Comparison of ENCODE assay signal across 20 cellular contexts in genomic region chr3:13780432-13781173, GRCh38.
DNase-seq lines count a peak whose midpoint lies in the region; ATAC-seq, FAIRE-seq and TF ChIP-seq lines count a peak whose summit lies in the region.
"Had no signal": no experiment of that assay in that cellular context is flagged by ENCODE, and none has a peak within 500 bp of the region (broad histone marks: within the 10 kb centered on the region; RNA-seq: fewer than 3 reads in every experiment).

No MANE protein-coding gene starts in this region.

- TF ChIP-seq RAD21 in K562 (CRISPR knock-in tag; conservative IDR thresholded peaks at IDR 0.05 in 1 of 2, IDR thresholded peaks at IDR 0.05 in 1 of 2), result no peak

- H3K36me3 ChIP-seq in mammary epithelial cell (ENCODE audit: insufficient read depth, low read length) (no peaks in the 10 kb centered on the region), K562 (ENCODE audit: control insufficient read depth, insufficient read depth, low read length) (no peaks in the 10 kb centered on the region), osteoblast (ENCODE audit: insufficient read depth, low read length) (no peaks in the 10 kb centered on the region), OCI-LY7 (ENCODE audit: insufficient read depth, low read length) (no peaks in the 10 kb centered on the region)
- H3K36me3 ChIP-seq: SJSA1 had no signal

- H3K9me1 ChIP-seq in K562 (ENCODE audit: control insufficient read depth, insufficient read depth, low read length), result no peaks in the 10 kb centered on the region

- no peak for TF ChIP-seq EP300 in K562 (IDR thresholded peaks at IDR 0.05; ENCODE audit: low read length)

- 51% methylated on average over 4 of the region's 11 CpGs for WGBS in mammary epithelial cell (ENCODE audit: low coverage, missing lambda C conversion rate)
- 0% methylated on average over 11 of the region's 11 CpGs for WGBS in K562 (ENCODE audit: insufficient coverage, low coverage, missing lambda C conversion rate)

- H3K4me2 ChIP-seq in mammary epithelial cell (ENCODE audit: insufficient read depth, low read depth, low read length) (no peak overlapping the region), K562 (ENCODE audit: insufficient read depth, low read length) (no peak overlapping the region), osteoblast (ENCODE audit: insufficient read depth, low read length) (no peak overlapping the region), OCI-LY7 (ENCODE audit: low read length) (no peak overlapping the region)

- H3K27me3 ChIP-seq in mammary epithelial cell (ENCODE audit: insufficient read depth, low read length) (no peaks in the 10 kb centered on the region), K562 (ENCODE audit: control insufficient read depth in 2 of 2, insufficient read depth in 2 of 2, low read length in 2 of 2) (peaks cover 40 to 60% of the 10 kb centered on the region in 2 experiments; a peak in 4 of 5 replicates), osteoblast (ENCODE audit: insufficient read depth, low read length) (no peaks in the 10 kb centered on the region)

- BruUV-seq in mammary epithelial cell (replicated peaks; lab: Mats Ljungman, UMichigan) (no TSS peak), MCF 10A (replicated peaks; lab: Mats Ljungman, UMichigan) (no TSS peak), K562 (replicated peaks; lab: Mats Ljungman, UMichigan) (no TSS peak), OCI-LY7 (replicated peaks; lab: Mats Ljungman, UMichigan) (no TSS peak)

- H3K27me3 Mint-ChIP-seq in MCF 10A (ENCODE audit: insufficient read depth, unreplicated experiment), result no peaks in the 10 kb centered on the region

- intact Hi-C loops in mammary epithelial cell (cut with micrococcal nuclease), result no loop called here
- intact Hi-C loops in MCF 10A (cut with micrococcal nuclease), result no loop called here
- intact Hi-C loops in K562 (cut with micrococcal nuclease), result no loop called here
- intact Hi-C loops in OCI-LY7 (cut with micrococcal nuclease; ENCODE audit: unreplicated experiment), result no loop called here

- CTCF ChIA-PET in mammary epithelial cell (lab: Charles Lee; ENCODE audit: low non-redundant PET) (no interaction called here), MCF 10A (lab: Yijun Ruan, JAX) (no interaction called here), K562 (lab: Yijun Ruan, JAX; ENCODE audit: low intra/inter-chr PET ratio) (no interaction called here), OCI-LY7 (lab: Charles Lee; ENCODE audit: unreplicated experiment) (no interaction called here)

- no peak overlapping the region for H3K4me3 ChIP-seq in mammary epithelial cell (replicated peaks in 1 of 3; ENCODE audit: insufficient read depth in 1 of 3, low read depth in 2 of 3, low read length in 3 of 3)
- no peak overlapping the region for H3K4me3 ChIP-seq in K562
- H3K4me3 ChIP-seq in osteoblast (ENCODE audit: insufficient read depth, low read length), result no peak overlapping the region
- H3K4me3 ChIP-seq in OCI-LY7 (ENCODE audit: low read depth, low read length, poor library complexity, severe bottlenecking), result no peak overlapping the region
- H3K4me3 ChIP-seq: SJSA1 had no signal

- H3K36me3 Mint-ChIP-seq in MCF 10A (ENCODE audit: insufficient read depth, unreplicated experiment), result peaks cover 6% of the 10 kb centered on the region

- no peaks in the 10 kb centered on the region for H3K4me1 Mint-ChIP-seq in MCF 10A (ENCODE audit: insufficient read depth, unreplicated experiment)

- no peak overlapping the region for H3K27ac Mint-ChIP-seq in MCF 10A (ENCODE audit: low read depth, unreplicated experiment)

- H3K9ac ChIP-seq in mammary epithelial cell (ENCODE audit: insufficient read depth, low read length), result no peak overlapping the region
- no peak overlapping the region; a peak in 1 of 4 replicates for H3K9ac ChIP-seq in K562 (ENCODE audit: insufficient read depth in 1 of 2, low read depth in 2 of 2, low read length in 2 of 2)

- no peak overlapping the region for H2AFZ ChIP-seq in mammary epithelial cell (ENCODE audit: low read depth, low read length)
- no peak overlapping the region for H2AFZ ChIP-seq in K562 (ENCODE audit: low read depth, low read length)
- no peak overlapping the region for H2AFZ ChIP-seq in osteoblast (ENCODE audit: low read length)
- H2AFZ ChIP-seq in OCI-LY7 (ENCODE audit: low read length), result no peak overlapping the region

- H3K9me2 ChIP-seq in OCI-LY7 (ENCODE audit: insufficient read depth, low read length), result no peaks in the 10 kb centered on the region

- no peak overlapping the region for H3K27ac ChIP-seq in mammary epithelial cell (ENCODE audit: insufficient read depth, low read depth, low read length)
- no peak overlapping the region for H3K27ac ChIP-seq in K562 (ENCODE audit: extremely low read depth, low read depth, low read length)
- H3K27ac ChIP-seq in osteoblast (ENCODE audit: low read depth, low read length), result no peak overlapping the region
- H3K27ac ChIP-seq in OCI-LY7 (ENCODE audit: low read depth, low read length, poor library complexity, severe bottlenecking), result no peak overlapping the region
- H3K27ac ChIP-seq: HL-60, SJSA1 had no signal

- dilution Hi-C loops in mammary epithelial cell (cut with HindIII; ENCODE audit: low sequenced_read_pairs), result no loop called here

- no peaks in the 10 kb centered on the region for H3K79me2 ChIP-seq in mammary epithelial cell (ENCODE audit: insufficient read depth, low read length)
- no peaks in the 10 kb centered on the region for H3K79me2 ChIP-seq in K562 (ENCODE audit: control insufficient read depth, insufficient read depth, low read length)
- H3K79me2 ChIP-seq in osteoblast (ENCODE audit: insufficient read depth, low read length), result no peaks in the 10 kb centered on the region
- H3K79me2 ChIP-seq in OCI-LY7 (ENCODE audit: insufficient read depth, low read depth, low read length), result no peaks in the 10 kb centered on the region

- H3K4me3 Mint-ChIP-seq in MCF 10A (ENCODE audit: unreplicated experiment), result no peak overlapping the region

- DNase-seq in mammary epithelial cell, result peak; percentile 23
- DNase-seq in MCF 10A (ENCODE audit: unreplicated experiment), result no peak
- no peak for DNase-seq in K562 (ENCODE audit: extremely low read depth in 1 of 4, low spot score in 3 of 4)
- DNase-seq in osteoblast (ENCODE audit: insufficient read length, low spot score, missing footprints), result peak; percentile 73
- no peak for DNase-seq in NCI-H446 treated with DMSO at 0.1 percent for 48 hours (lab: John Stamatoyannopoulos, UW)
- no peak for DNase-seq in OCI-LY7 (ENCODE audit: low spot score)
- DNase-seq: DMS 273 treated with DMSO at 0.1 percent for 48 hours, HCEC 1CT, NCI-H1436 treated with DMSO at 0.1 percent for 48 hours, NCI-H2029 treated with DMSO at 0.1 percent for 48 hours, NCI-H2171 treated with DMSO at 0.1 percent for 48 hours, NCI-H510A, NCI-H774, PC-3 had no signal

- TF ChIP-seq POLR2A in K562 (conservative IDR thresholded peaks at IDR 0.05), result no peak

- H4K20me1 ChIP-seq in mammary epithelial cell (ENCODE audit: insufficient read depth, low read length) (no peaks in the 10 kb centered on the region), K562 (replicated peaks; ENCODE audit: control insufficient read depth, insufficient read depth, low read length) (0 out of 2 replicates have a peak, but pooled peaks cover 8% of the 10 kb centered on the region), osteoblast (ENCODE audit: insufficient read depth, low read length) (no peaks in the 10 kb centered on the region), OCI-LY7 (ENCODE audit: insufficient read depth, low read length) (no peaks in the 10 kb centered on the region)

- in situ Hi-C loops in mammary epithelial cell (cut with MboI; ENCODE audit: low sequenced_read_pairs in 2 of 2) (no loop called here), K562 (cut with MboI) (no loop called here)

- H3K9me3 Mint-ChIP-seq in MCF 10A (ENCODE audit: unreplicated experiment), result no peaks in the 10 kb centered on the region

- POLR2A ChIA-PET in MCF 10A (lab: Yijun Ruan, JAX) (no interaction called here), K562 (lab: Yijun Ruan, JAX) (interaction anchor here (1.7 kb wide), 1 partner anchor 125 kb away, joined by 3 read pairs; no protein-coding TSS in a partner anchor), OCI-LY7 (lab: Charles Lee) (no interaction called here)

- TF ChIP-seq CTCF in mammary epithelial cell (conservative IDR thresholded peaks at IDR 0.05 in 1 of 2, IDR thresholded peaks at IDR 0.05 in 1 of 2; ENCODE audit: extremely low read depth in 1 of 2, insufficient read depth in 1 of 2, low read depth in 1 of 2, low read length in 2 of 2), result no peak
- no peak for TF ChIP-seq CTCF in MCF 10A (IDR thresholded peaks at IDR 0.05; ENCODE audit: unreplicated experiment)
- TF ChIP-seq CTCF in K562 (IDR thresholded peaks at IDR 0.05 in 2 of 3, conservative IDR thresholded peaks at IDR 0.05 in 1 of 3; ENCODE audit: insufficient read depth in 2 of 3, low read depth in 1 of 3, low read length in 3 of 3), result no peak
- TF ChIP-seq CTCF in osteoblast (IDR thresholded peaks at IDR 0.05; ENCODE audit: extremely low read depth, low read depth, low read length), result no peak
- no peak for TF ChIP-seq CTCF in OCI-LY7 (conservative IDR thresholded peaks at IDR 0.05; ENCODE audit: low read length)

- ATAC-seq in K562 (no peak), GM19395 (IDR thresholded peaks at IDR 0.05; ENCODE audit: unreplicated experiment) (no peak), GM21576 (IDR thresholded peaks at IDR 0.05; ENCODE audit: unreplicated experiment) (no peak)
- ATAC-seq: PC-3 had no signal

- H3K9me3 ChIP-seq in mammary epithelial cell (replicated peaks; ENCODE audit: insufficient read depth, low read length), result no peaks in the 10 kb centered on the region
- no peaks in the 10 kb centered on the region for H3K9me3 ChIP-seq in K562 (replicated peaks; ENCODE audit: control insufficient read depth, insufficient read depth, low read depth, low read length)
- H3K9me3 ChIP-seq in osteoblast (ENCODE audit: low read depth, low read length), result no peaks in the 10 kb centered on the region
- H3K9me3 ChIP-seq in OCI-LY7 (ENCODE audit: low read length), result no peaks in the 10 kb centered on the region
- H3K9me3 ChIP-seq: SJSA1 had no signal

- H3K4me1 ChIP-seq in mammary epithelial cell (ENCODE audit: insufficient read depth, low read length), result no peaks in the 10 kb centered on the region
- no peaks in the 10 kb centered on the region for H3K4me1 ChIP-seq in K562 (replicated peaks in 1 of 2; ENCODE audit: control insufficient read depth in 2 of 2, insufficient read depth in 2 of 2, low read length in 2 of 2)
- H3K4me1 ChIP-seq in osteoblast (ENCODE audit: insufficient read depth, low read length), result no peaks in the 10 kb centered on the region
- no peaks in the 10 kb centered on the region for H3K4me1 ChIP-seq in OCI-LY7 (ENCODE audit: insufficient read depth, low read length, poor library complexity, severe bottlenecking)
- H3K4me1 ChIP-seq: SJSA1 had no signal

- FAIRE-seq in K562 (lab: Jason Lieb, UNC), result no peak
- FAIRE-seq: GM12892, HTR-8/SVneo had no signal

TF ChIP-seq in K562, 482 proteins besides CTCF, POLR2A, EP300 and RAD21:
- TF ChIP-seq CBFA2T3 (IDR thresholded peaks at IDR 0.05), result peak; percentile 64
- no peak for TF ChIP-seq NR2F6 (CRISPR knock-in tag; IDR thresholded peaks at IDR 0.05)
- TF ChIP-seq TAF7 (tag; IDR thresholded peaks at IDR 0.05), result no peak

Comparison
In these comparisons a context has a peak if more than half of its experiments do, and no peak if none do; other contexts are left out.
1. DNase-seq: peak in mammary epithelial cell (single experiment) and osteoblast (single experiment); none in MCF 10A (single experiment), K562 (0 of 4), NCI-H446 treated with DMSO at 0.1 percent for 48 hours (single experiment) and OCI-LY7 (single experiment).